ENCODE assay signal across 7 cellular contexts in the genomic region with DNA sequence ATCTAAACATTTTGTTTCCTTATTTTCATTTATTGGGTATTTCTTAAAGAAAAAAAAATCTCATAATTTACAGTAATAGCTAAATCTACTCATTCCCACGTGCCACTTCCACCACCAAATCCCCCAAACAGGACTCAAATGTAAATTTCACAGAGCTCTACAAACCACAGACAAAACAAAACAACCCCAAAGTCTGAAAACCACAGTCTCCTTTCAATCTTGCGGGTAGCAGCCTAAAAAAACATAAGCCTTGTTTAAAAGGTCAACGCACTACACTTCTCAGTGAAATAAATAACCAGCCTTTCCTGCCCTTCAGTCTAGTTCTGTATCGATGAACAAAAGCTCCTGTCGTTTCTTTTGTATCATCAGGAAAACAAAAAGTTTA.
DNase-seq lines count a peak whose midpoint lies in the region; ATAC-seq, FAIRE-seq and TF ChIP-seq lines count a peak whose summit lies in the region.

No MANE protein-coding gene starts in this region.

- DNase-seq in GM19239 (ENCODE audit: insufficient read length, low spot score) (peak; percentile 28), T-cell (peak in 11 of 34 experiments; percentile 13 to 56 (median 37)), foreskin keratinocyte (no peak), sigmoid colon (no peak), NCI-H82 (lab: John Stamatoyannopoulos, UW) (no peak), ureter (ENCODE audit: low spot score) (no peak)

- H3K36me3 Mint-ChIP-seq in T-cell = peaks cover 26% of the 10 kb centered on the region

- no peak for FAIRE-seq in GM19239 (lab: Jason Lieb, UNC)

- intact Hi-C loops in sigmoid colon (cut with DNase I) = loop anchor here (5.0 kb wide), 1 partner anchor 44 kb away; no protein-coding TSS in a partner anchor

- H3K9me3 Mint-ChIP-seq in T-cell = no peaks in the 10 kb centered on the region

- peaks cover 16% of the 10 kb centered on the region for H3K4me1 ChIP-seq in foreskin keratinocyte
- peaks cover 0 to 24% (median 10%) of the 10 kb centered on the region in 4 donors for H3K4me1 ChIP-seq in sigmoid colon

- H3K27ac Mint-ChIP-seq in T-cell = peak overlapping the region; percentile 95 to 98

- WGBS in sigmoid colon, 2 donors = 0 to 9% methylated on average over 5 of the region's 5 CpGs

- ATAC-seq in HG02970 (IDR thresholded peaks at IDR 0.05; ENCODE audit: low FRiP score, unreplicated experiment) (peak; percentile 37), T-cell (replicated peaks in 1 of 4) (peak; percentile 37 to 53 (median 52)), foreskin keratinocyte (no peak)

- TF ChIP-seq CTCF in foreskin keratinocyte (conservative IDR thresholded peaks at IDR 0.05) = no peak
- no peak for TF ChIP-seq CTCF in sigmoid colon (IDR thresholded peaks at IDR 0.05)

- H3K27me3 ChIP-seq in foreskin keratinocyte (no peaks in the 10 kb centered on the region), sigmoid colon (no peaks in the 10 kb centered on the region)

- TF ChIP-seq POLR2A in sigmoid colon (IDR thresholded peaks at IDR 0.05) = no peak

- peaks cover 63 to 80% (median 73%) of the 10 kb centered on the region in 3 donors for H3K4me1 Mint-ChIP-seq in T-cell

- no peaks in the 10 kb centered on the region for H3K36me3 ChIP-seq in sigmoid colon

- TF ChIP-seq EP300 in sigmoid colon (IDR thresholded peaks at IDR 0.05) = no peak

- H3K27ac ChIP-seq in foreskin keratinocyte = peak overlapping the region; percentile 70
- peak overlapping the region; percentile 40 to 75 (median 65) for H3K27ac ChIP-seq in sigmoid colon

- CTCF ChIA-PET in T-cell (lab: Charles Lee) = interaction anchor here in 1 of 2 donors (0.6 to 4.9 kb wide), 14 partner anchors 8 to 296 kb away, joined by 3 to 88 read pairs (median 4); partner anchors contain the start of gene FHIP2A

- H3K9me3 ChIP-seq in sigmoid colon = no peaks in the 10 kb centered on the region

- H3K4me3 ChIP-seq in sigmoid colon = peak overlapping the region; percentile 8 to 34 (median 21)

- H3K27me3 Mint-ChIP-seq in T-cell = no peaks in the 10 kb centered on the region

- H3K4me3 Mint-ChIP-seq in T-cell = peak overlapping the region; percentile 93 to 94 (median 94)

- POLR2A ChIA-PET in T-cell (lab: Charles Lee) = interaction anchor here (0.7 to 7.1 kb wide), 16 partner anchors 8 to 425 kb away, joined by 3 to 220 read pairs (median 5); partner anchors contain the start of gene CCDC186 (in 1 of the 2)
